In the genomic region with DNA sequence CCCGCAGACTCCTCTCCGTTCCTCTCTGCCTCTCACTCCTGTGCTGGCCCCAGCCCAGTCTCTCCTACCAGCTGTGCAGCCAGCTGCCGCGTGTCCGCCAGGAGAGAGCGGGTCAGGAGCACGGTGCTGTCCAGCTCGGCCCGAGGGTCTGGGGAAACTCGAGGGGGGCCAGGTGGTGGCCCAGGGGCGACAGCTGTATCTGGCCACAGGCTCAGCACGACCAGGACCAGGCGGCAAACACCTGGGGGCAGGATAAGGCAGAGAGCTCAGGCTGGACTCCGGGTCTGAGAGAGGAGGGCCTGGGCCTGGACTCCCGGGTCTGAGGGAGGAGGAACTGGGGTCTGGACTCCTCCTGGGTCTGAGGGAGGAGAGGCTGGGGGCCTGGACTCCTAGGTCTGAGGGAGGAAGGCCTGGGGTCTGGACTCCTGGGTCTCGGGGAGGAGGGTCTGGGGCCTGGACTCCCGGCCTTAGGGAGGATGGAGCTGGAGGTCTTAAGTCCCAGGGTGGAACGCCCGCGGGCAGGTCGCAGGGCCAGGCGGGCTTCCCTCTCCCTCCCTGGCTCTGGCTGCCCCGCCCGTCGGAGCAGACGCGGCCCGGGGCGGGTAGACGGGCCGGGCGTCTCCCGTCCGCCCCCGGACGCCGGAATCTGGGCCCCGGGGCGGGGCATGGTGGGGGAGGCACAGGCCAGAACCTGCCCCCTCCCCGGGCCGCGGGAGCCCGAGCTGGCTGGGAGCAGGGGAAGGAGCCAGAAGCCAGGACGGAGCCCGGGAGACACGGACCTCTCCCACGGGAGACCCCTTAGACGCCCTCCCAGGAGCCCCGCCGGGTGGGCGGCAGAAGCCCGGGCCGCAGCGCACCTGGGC, we compare ENCODE assay signal across 8 cellular contexts. TPM values are rescaled to one million over a fixed set of nuclear protein-coding genes. Genes with fewer than 3 reads are reported as not detected.
DNase-seq lines count a peak whose midpoint lies in the region; ATAC-seq and TF ChIP-seq lines count a peak whose summit lies in the region.

No MANE protein-coding gene starts in this region.

- intact Hi-C loops in left ventricle myocardium inferior (cut with micrococcal nuclease): no loop called here

- peaks cover 17% of the 10 kb centered on the region for H3K4me1 ChIP-seq in left ventricle myocardium inferior

- peaks cover 39% of the 10 kb centered on the region for H3K27me3 Mint-ChIP-seq in T-helper 17 cell
- H3K27me3 Mint-ChIP-seq in stimulated activated naive B cell treated with anti-CD40 and anti-IgM and Interleukin-4, amounts not matched to agents 10 μg/mL and 1 μg/mL and 100 μg/mL, for 72 hours: peaks cover 58 to 73% of the 10 kb centered on the region in 2 donors

- no peaks in the 10 kb centered on the region for H3K9me3 ChIP-seq in T-helper 17 cell (ENCODE audit: control insufficient read depth, low read length, poor library complexity, severe bottlenecking)
- H3K9me3 ChIP-seq in left ventricle myocardium inferior (replicated peaks): no peaks in the 10 kb centered on the region

- peak overlapping the region; percentile 45 for H3K4me3 ChIP-seq in left ventricle myocardium inferior

- H3K27ac Mint-ChIP-seq in T-helper 17 cell: no peak overlapping the region
- H3K27ac Mint-ChIP-seq in stimulated activated naive B cell treated with anti-CD40 and anti-IgM and Interleukin-4, amounts not matched to agents 10 μg/mL and 1 μg/mL and 100 μg/mL, for 72 hours: no peak overlapping the region

- peaks cover 94% of the 10 kb centered on the region for H3K27me3 ChIP-seq in left ventricle myocardium inferior (ENCODE audit: low read depth)

- H3K4me1 Mint-ChIP-seq in T-helper 17 cell: peaks cover 12% of the 10 kb centered on the region
- peaks cover 12 to 17% of the 10 kb centered on the region in 2 donors for H3K4me1 Mint-ChIP-seq in stimulated activated naive B cell treated with anti-CD40 and anti-IgM and Interleukin-4, amounts not matched to agents 10 μg/mL and 1 μg/mL and 100 μg/mL, for 72 hours

- TF ChIP-seq CTCF in left ventricle myocardium inferior (IDR thresholded peaks at IDR 0.05; ENCODE audit: borderline replicate concordance): no peak

- no peak overlapping the region for H3K27ac ChIP-seq in left ventricle myocardium inferior (replicated peaks)

- no peaks in the 10 kb centered on the region for H3K36me3 ChIP-seq in left ventricle myocardium inferior

- H3K4me3 Mint-ChIP-seq in T-helper 17 cell: peak overlapping the region; percentile 69
- peak overlapping the region; percentile 44 to 74 for H3K4me3 Mint-ChIP-seq in stimulated activated naive B cell treated with anti-CD40 and anti-IgM and Interleukin-4, amounts not matched to agents 10 μg/mL and 1 μg/mL and 100 μg/mL, for 72 hours

- H3K9me3 Mint-ChIP-seq in stimulated activated naive B cell treated with anti-CD40 and anti-IgM and Interleukin-4, amounts not matched to agents 10 μg/mL and 1 μg/mL and 100 μg/mL, for 72 hours: no peaks in the 10 kb centered on the region

- ATAC-seq in T-helper 17 cell (peak; percentile 41), HG03135 (IDR thresholded peaks at IDR 0.05; ENCODE audit: unreplicated experiment) (no peak)
- peak; percentile 48 to 57 for ATAC-seq in stimulated activated naive B cell treated with anti-CD40 and anti-IgM and Interleukin-4, amounts not matched to agents 10 μg/mL and 1 μg/mL and 100 μg/mL, for 72 hours (replicated peaks)

- peak; percentile 68 for DNase-seq in activated CD8-positive, alpha-beta memory T cell treated with anti-CD3 and anti-CD28 coated beads for 24 hours
- DNase-seq in activated CD8-positive, alpha-beta memory T cell treated with anti-CD3 and anti-CD28 coated beads, Interleukin-2, amount 50 U/mL, for 48 hours: no peak
- DNase-seq in T-helper 17 cell: no peak
- no peak for DNase-seq in left ventricle myocardium inferior
- DNase-seq in stimulated activated naive B cell treated with anti-CD40 and anti-IgM and Interleukin-4, amounts not matched to agents 10 μg/mL and 1 μg/mL and 100 μg/mL, for 72 hours: no peak
- DNase-seq in epidermal melanocyte (ENCODE audit: insufficient read length, low spot score): no peak
- DNase-seq in NCI-H1092 treated with DMSO at 0.1 percent for 48 hours (lab: John Stamatoyannopoulos, UW): no peak

- H3K36me3 Mint-ChIP-seq in T-helper 17 cell (ENCODE audit: low read depth): peaks cover 17% of the 10 kb centered on the region
- H3K36me3 Mint-ChIP-seq in stimulated activated naive B cell treated with anti-CD40 and anti-IgM and Interleukin-4, amounts not matched to agents 10 μg/mL and 1 μg/mL and 100 μg/mL, for 72 hours: peaks cover 0 to 5% of the 10 kb centered on the region in 2 donors

RNA-seq across cellular contexts. Expression of gene IL11, which starts 1.3 kb away (rescaled TPM):
- under 1 TPM; 0.25 to 0.89 TPM for total RNA-seq in T-helper 17 cell
- total RNA-seq in left ventricle myocardium inferior: not detected

RNA-seq across cellular contexts. Expression of gene GARIN5B, which starts 5.9 kb away (rescaled TPM):
- total RNA-seq in T-helper 17 cell (under 1 TPM in 1 of 2 donors, not detected in 1; 0.07 TPM), left ventricle myocardium inferior (not detected)

RNA-seq across cellular contexts. Expression of gene TMEM190, which starts 7.7 kb away (rescaled TPM):
- total RNA-seq in T-helper 17 cell (not detected), left ventricle myocardium inferior (not detected)

RNA-seq across cellular contexts. Expression of gene COX6B2, which starts 14.4 kb away (rescaled TPM):
- 1 to 10 TPM in 1 of 2 donors, under 1 TPM in 1; 0.62 to 1.4 TPM for total RNA-seq in T-helper 17 cell
- total RNA-seq in left ventricle myocardium inferior: not detected

RNA-seq across cellular contexts. Expression of gene TMEM238, which starts 15.2 kb away (rescaled TPM):
- total RNA-seq in T-helper 17 cell (10 to 100 TPM; 14.6 to 19.5 TPM), left ventricle myocardium inferior (0.69 TPM)
